Comparison of ENCODE assay signal across 15 cellular contexts in genomic region chr16:26396511-26397235, GRCh38.
DNase-seq lines count a peak whose midpoint lies in the region; ATAC-seq and TF ChIP-seq lines count a peak whose summit lies in the region.
"Had no signal": no experiment of that assay in that cellular context is flagged by ENCODE, and none has a peak within 500 bp of the region (broad histone marks: within the 10 kb centered on the region; RNA-seq: fewer than 3 reads in every experiment).

No MANE protein-coding gene starts in this region.

- DNase-seq in OCI-M1 (lab: John Stamatoyannopoulos, UW) (peak; percentile 1), iPS-NIHi11 (ENCODE audit: low spot score) (peak; percentile 35), superior temporal gyrus (ENCODE audit: extremely low spot score) (peak; percentile 28), HT-29 (ENCODE audit: low spot score) (no peak)
- no peak for DNase-seq in stimulated activated CD8-positive, alpha-beta memory T cell treated with anti-CD3 and anti-CD28 coated beads, Interleukin-4, amount 100 ng/mL, for 48 hours
- DNase-seq: DMS79 treated with DMSO at 0.1 percent for 48 hours, HFFc6, IMR-90, NCI-H1436 treated with DMSO at 0.1 percent for 48 hours, NCI-H2029, NCI-H345, NCI-H524 treated with DMSO at 0.1 percent for 48 hours, PC-9 had no signal

- no peak for ATAC-seq in HG03159 (IDR thresholded peaks at IDR 0.05; ENCODE audit: unreplicated experiment)

- TF ChIP-seq EP300 in Ishikawa (IDR thresholded peaks at IDR 0.05; ENCODE audit: borderline replicate concordance): no peak

- TF ChIP-seq RAD21 in Ishikawa (IDR thresholded peaks at IDR 0.05; ENCODE audit: low read depth): no peak

TF ChIP-seq in Ishikawa, 13 proteins besides CTCF, POLR2A, EP300 and RAD21:
- TF ChIP-seq REST (IDR thresholded peaks at IDR 0.05; ENCODE audit: low read depth): peak; percentile 66
- TF ChIP-seq FOXM1 (IDR thresholded peaks at IDR 0.05; ENCODE audit: borderline replicate concordance, low read depth): no peak
- no peak for TF ChIP-seq CEBPB (IDR thresholded peaks at IDR 0.05)

Comparison
In these comparisons a context has a peak if more than half of its experiments do, and no peak if none do; other contexts are left out.
1. DNase-seq: peak in OCI-M1 (single experiment), iPS-NIHi11 (single experiment) and superior temporal gyrus (single experiment); none in stimulated activated CD8-positive, alpha-beta memory T cell treated with anti-CD3 and anti-CD28 coated beads, Interleukin-4, amount 100 ng/mL, for 48 hours (single experiment) and HT-29 (single experiment).